16 cellular contexts compared by ENCODE assay signal in genomic region chr1:187096689-187097088, GRCh38.
"Had no signal": no experiment of that assay in that cellular context is flagged by ENCODE, and none has a peak within 500 bp of the region (broad histone marks: within the 10 kb centered on the region; RNA-seq: fewer than 3 reads in every experiment).

No MANE protein-coding gene starts in this region.

- H3K27me3 Mint-ChIP-seq: naive thymus-derived CD4-positive, alpha-beta T cell had no signal

- H3K4me2 ChIP-seq: hepatocyte had no signal

- H2AFZ ChIP-seq: hepatocyte had no signal

- H3K27ac Mint-ChIP-seq: naive thymus-derived CD4-positive, alpha-beta T cell; nephron progenitor cell had no signal

- H3K27me3 ChIP-seq: hepatocyte had no signal

- ATAC-seq: esophagus mucosa; naive thymus-derived CD4-positive, alpha-beta T cell; sciatic nerve had no signal

- H3K79me2 ChIP-seq: hepatocyte had no signal

- H3K4me1 Mint-ChIP-seq: nephron progenitor cell had no signal

- FAIRE-seq: islet of Langerhans had no signal

- H3K27ac ChIP-seq: hepatocyte, skin epidermis had no signal

- DNase-seq: effector memory CD4-positive, alpha-beta T cell; foreskin melanocyte; head of caudate nucleus; kidney glomerular epithelial cell; mammary epithelial cell; naive thymus-derived CD4-positive, alpha-beta T cell; nephron progenitor cell; posterior cingulate gyrus; stimulated activated CD4-positive, alpha-beta T cell treated with anti-CD3 and anti-CD28 coated beads, Interleukin-2, amount 100 ng/mL, for 24 hours; stimulated activated naive CD4-positive, alpha-beta T cell treated with Interleukin-2 at 50 U/mL for 16 hours; trophoblast cell had no signal

- H3K4me3 Mint-ChIP-seq: naive thymus-derived CD4-positive, alpha-beta T cell; nephron progenitor cell had no signal

- H3K4me3 ChIP-seq: hepatocyte, skin epidermis had no signal
